32 cellular contexts compared by ENCODE assay signal in genomic region chr15:80199869-80200268, GRCh38. TPM values are rescaled to one million over a fixed set of nuclear protein-coding genes. Genes with fewer than 3 reads are reported as not detected.
"Had no signal": no experiment of that assay in that cellular context is flagged by ENCODE, and none has a peak within 500 bp of the region (broad histone marks: within the 10 kb centered on the region; RNA-seq: fewer than 3 reads in every experiment).

No MANE protein-coding gene starts in this region.

- H3K4me1 ChIP-seq: SJSA1 had no signal

- H3K27ac Mint-ChIP-seq: activated B cell treated with CpG ODN at 0.5 μM for 24 hours; activated CD4-positive, alpha-beta memory T cell treated with anti-CD3 and anti-CD28 coated beads for 36 hours; activated naive CD4-positive, alpha-beta T cell treated with anti-CD3 and anti-CD28 coated beads, Interleukin-2, amount 10 ng/mL, durations not matched to agents 7 days and 5 days; activated naive CD8-positive, alpha-beta T cell; activated naive CD8-positive, alpha-beta T cell treated with anti-CD3 and anti-CD28 coated beads, Interleukin-2, amount 50 U/mL, for 24 hours; T-helper 1 cell treated with Interleukin-12 subunit alpha and Interleukin-12 subunit beta and Interleukin-4 antibody, amounts not matched to agents 30 μg/mL and 1 μg/mL, for 36 hours; T-helper 2 cell treated with Interferon-gamma antibody and Interleukin-4, amounts not matched to agents 5 μg/mL and 100 μg/mL, for 36 hours had no signal

- H3K4me3 Mint-ChIP-seq: activated B cell treated with CpG ODN at 0.5 μM for 24 hours; activated CD4-positive, alpha-beta memory T cell treated with anti-CD3 and anti-CD28 coated beads for 36 hours; activated naive CD4-positive, alpha-beta T cell treated with anti-CD3 and anti-CD28 coated beads, Interleukin-2, amount 10 ng/mL, durations not matched to agents 7 days and 5 days; activated naive CD8-positive, alpha-beta T cell; activated naive CD8-positive, alpha-beta T cell treated with anti-CD3 and anti-CD28 coated beads, Interleukin-2, amount 50 U/mL, for 24 hours; T-helper 1 cell treated with Interleukin-12 subunit alpha and Interleukin-12 subunit beta and Interleukin-4 antibody, amounts not matched to agents 30 μg/mL and 1 μg/mL, for 36 hours; T-helper 2 cell treated with Interferon-gamma antibody and Interleukin-4, amounts not matched to agents 5 μg/mL and 100 μg/mL, for 36 hours had no signal

- DNase-seq: activated B cell treated with CpG ODN at 0.5 μM for 24 hours; activated CD4-positive, alpha-beta memory T cell treated with anti-CD3 and anti-CD28 coated beads for 36 hours; activated CD4-positive, alpha-beta T cell treated with anti-CD3 and anti-CD28 coated beads for 4 hours; activated CD4-positive, alpha-beta T cell treated with anti-CD3 and anti-CD28 coated beads, Interleukin-2, amount 50 U/mL, for 1 hour; activated CD4-positive, CD25-positive, alpha-beta regulatory T cell treated with anti-CD3 and anti-CD28 coated beads, Interleukin-2, amount 50 U/mL, for 72 hours; activated CD8-positive, alpha-beta memory T cell treated with anti-CD3 and anti-CD28 coated beads, Interleukin-2, amount 50 U/mL, for 48 hours; activated effector memory CD4-positive, alpha-beta T cell treated with Interleukin-2 at 50 U/mL for 16 hours; activated naive CD4-positive, alpha-beta T cell treated with anti-CD3 and anti-CD28 coated beads, Interleukin-2, amount 10 ng/mL, durations not matched to agents 7 days and 5 days; activated naive CD8-positive, alpha-beta T cell treated with anti-CD3 and anti-CD28 coated beads, Interleukin-2, amount 50 U/mL, for 24 hours; activated T-cell treated with anti-CD3 and anti-CD28 coated beads, Interleukin-2, amount 50 U/mL, for 48 hours; anterior cingulate cortex; brain microvascular endothelial cell; central memory CD4-positive, alpha-beta T cell; Kasumi-1; KG1; MG63; NCI-H1048; NCI-H1105 treated with DMSO at 0.1 percent for 48 hours; NCI-H1436 treated with DMSO at 0.1 percent for 48 hours; NCI-H187; NCI-H2029 treated with DMSO at 0.1 percent for 48 hours; NCI-H2107; NCI-H2171; NCI-H510A; SHP77 treated with DMSO at 0.1 percent for 48 hours; SK-N-SH had no signal

- H3K36me3 Mint-ChIP-seq: activated CD4-positive, alpha-beta memory T cell treated with anti-CD3 and anti-CD28 coated beads for 36 hours; activated naive CD4-positive, alpha-beta T cell treated with anti-CD3 and anti-CD28 coated beads, Interleukin-2, amount 10 ng/mL, durations not matched to agents 7 days and 5 days; activated naive CD8-positive, alpha-beta T cell had no signal

- H3K4me1 Mint-ChIP-seq: activated B cell treated with CpG ODN at 0.5 μM for 24 hours; activated naive CD4-positive, alpha-beta T cell treated with anti-CD3 and anti-CD28 coated beads, Interleukin-2, amount 10 ng/mL, durations not matched to agents 7 days and 5 days; activated naive CD8-positive, alpha-beta T cell treated with anti-CD3 and anti-CD28 coated beads, Interleukin-2, amount 50 U/mL, for 24 hours had no signal

- H3K27me3 ChIP-seq: brain microvascular endothelial cell, MG63, SJSA1 had no signal

- H3K4me2 ChIP-seq: SK-N-SH had no signal

- H3K27ac ChIP-seq: brain microvascular endothelial cell, SJSA1 had no signal

- ATAC-seq: activated naive CD8-positive, alpha-beta T cell treated with anti-CD3 and anti-CD28 coated beads, Interleukin-2, amount 50 U/mL, for 24 hours; Panc1 had no signal

- FAIRE-seq: TTC549 had no signal

- H3K9ac ChIP-seq: SK-N-SH had no signal

- H3K36me3 ChIP-seq: brain microvascular endothelial cell, MG63, SJSA1 had no signal

- H3K9me3 Mint-ChIP-seq: activated B cell treated with CpG ODN at 0.5 μM for 24 hours; activated CD4-positive, alpha-beta memory T cell treated with anti-CD3 and anti-CD28 coated beads for 36 hours; activated naive CD4-positive, alpha-beta T cell treated with anti-CD3 and anti-CD28 coated beads, Interleukin-2, amount 10 ng/mL, durations not matched to agents 7 days and 5 days; activated naive CD8-positive, alpha-beta T cell treated with anti-CD3 and anti-CD28 coated beads, Interleukin-2, amount 50 U/mL, for 24 hours; T-helper 1 cell treated with Interleukin-12 subunit alpha and Interleukin-12 subunit beta and Interleukin-4 antibody, amounts not matched to agents 30 μg/mL and 1 μg/mL, for 36 hours; T-helper 2 cell treated with Interferon-gamma antibody and Interleukin-4, amounts not matched to agents 5 μg/mL and 100 μg/mL, for 36 hours had no signal

- H3K9me3 ChIP-seq: MG63, SJSA1, SK-N-SH had no signal

- H3K4me3 ChIP-seq: MG63, SJSA1 had no signal

RNA-seq across cellular contexts. Expression of gene CTXND1, which starts 52.1 kb away (rescaled TPM):
- total RNA-seq: activated B cell treated with CpG ODN at 0.5 μM for 24 hours; activated CD4-positive, alpha-beta memory T cell treated with anti-CD3 and anti-CD28 coated beads for 36 hours; SJSA1 had no signal
- polyA plus RNA-seq: SK-N-SH had no signal
